In the genomic region with DNA sequence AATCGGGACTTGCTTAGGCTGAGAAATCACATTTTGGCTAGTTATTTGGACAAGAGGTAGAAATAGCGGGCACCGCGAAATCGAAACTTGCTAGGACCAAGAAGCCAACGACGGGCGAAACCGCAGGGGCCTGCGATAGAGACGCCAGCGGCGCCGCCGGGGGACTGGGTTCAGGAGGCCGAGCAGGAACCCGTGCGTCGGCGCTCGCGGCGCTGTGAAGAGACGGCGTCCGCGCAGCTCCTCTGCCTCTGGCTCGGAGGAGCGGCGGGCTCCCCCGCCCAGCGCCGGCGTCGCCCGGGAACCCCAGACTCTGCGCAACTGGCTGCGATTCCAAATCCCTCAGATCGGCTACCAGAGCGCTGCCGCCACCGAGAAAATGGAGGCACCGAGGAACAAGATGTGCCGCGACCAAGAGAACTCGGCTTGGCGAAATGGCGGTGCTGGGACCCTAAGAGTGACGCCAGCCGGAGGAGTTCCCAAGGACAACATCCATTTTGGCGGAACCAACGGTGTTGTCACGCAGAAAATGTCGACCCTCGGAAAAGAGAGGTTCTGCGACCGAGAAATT, we compare ENCODE assay signal across 1 cellular context.
TF ChIP-seq lines count a peak whose summit lies in the region.

No MANE protein-coding gene starts in this region.

TF ChIP-seq in K562, 482 proteins besides CTCF, POLR2A, EP300 and RAD21 (continued from another document and continues in another):
- TF ChIP-seq, protein P1, sequence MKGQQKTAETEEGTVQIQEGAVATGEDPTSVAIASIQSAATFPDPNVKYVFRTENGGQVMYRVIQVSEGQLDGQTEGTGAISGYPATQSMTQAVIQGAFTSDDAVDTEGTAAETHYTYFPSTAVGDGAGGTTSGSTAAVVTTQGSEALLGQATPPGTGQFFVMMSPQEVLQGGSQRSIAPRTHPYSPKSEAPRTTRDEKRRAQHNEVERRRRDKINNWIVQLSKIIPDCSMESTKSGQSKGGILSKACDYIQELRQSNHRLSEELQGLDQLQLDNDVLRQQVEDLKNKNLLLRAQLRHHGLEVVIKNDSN (CRISPR knock-in tag; IDR thresholded peaks at IDR 0.05): no peak
- TF ChIP-seq RBM17 (IDR thresholded peaks at IDR 0.05; ENCODE audit: borderline replicate concordance, low read depth, low read length) (no peak), CBFB (CRISPR knock-in tag; IDR thresholded peaks at IDR 0.05) (0 out of 2 replicates have a peak, but pooled peaks have one; percentile 47), POLR2G (IDR thresholded peaks at IDR 0.05; ENCODE audit: low read depth, low read length) (peak; percentile 95), ZNF174 (CRISPR knock-in tag; IDR thresholded peaks at IDR 0.05) (no peak), L3MBTL2 (IDR thresholded peaks at IDR 0.05) (peak; percentile 46; the same call in 1 of the 2 replicates), RNF2 (IDR thresholded peaks at IDR 0.05) (no peak), YY1 (IDR thresholded peaks at IDR 0.05; ENCODE audit: borderline replicate concordance in 1 of 3, control insufficient read depth in 1 of 3, extremely low read depth in 1 of 3, insufficient read depth in 3 of 3, insufficient read length in 1 of 3, insufficient replicate concordance in 2 of 3, low read depth in 1 of 3, low read length in 2 of 3) (peak; percentile 66 to 83 (median 79)), FOXJ3 (CRISPR knock-in tag; IDR thresholded peaks at IDR 0.05) (no peak), HNRNPH1 (optimal IDR thresholded peaks at IDR 0.05; ENCODE audit: low read depth, low read length) (no peak), SPI1 (IDR thresholded peaks at IDR 0.05; ENCODE audit: borderline replicate concordance, low read depth, low read length) (no peak), KLF10 (CRISPR knock-in tag; IDR thresholded peaks at IDR 0.05) (no peak), ZFP30 (CRISPR knock-in tag; IDR thresholded peaks at IDR 0.05; ENCODE audit: borderline replicate concordance) (no peak), ZNF79 (CRISPR knock-in tag; IDR thresholded peaks at IDR 0.05; ENCODE audit: low read depth) (no peak), HNRNPL (IDR thresholded peaks at IDR 0.05; ENCODE audit: low read depth, low read length) (no peak; the same call in 1 of the 2 replicates), PRMT5 (CRISPR knock-in tag; IDR thresholded peaks at IDR 0.05) (no peak), ZC3H4 (CRISPR knock-in tag; IDR thresholded peaks at IDR 0.05; ENCODE audit: borderline replicate concordance) (peak; percentile 22; the same call in 1 of the 2 replicates), FOS (IDR thresholded peaks at IDR 0.05; ENCODE audit: extremely low read depth, insufficient read length) (no peak), SRSF3 (IDR thresholded peaks at IDR 0.05; ENCODE audit: insufficient read depth, low read length) (0 out of 2 replicates have a peak, but pooled peaks have one; percentile 43), PCBP1 (IDR thresholded peaks at IDR 0.05; ENCODE audit: low read depth, low read length, poor library complexity, severe bottlenecking) (no peak), ESRRB (CRISPR knock-in tag; IDR thresholded peaks at IDR 0.05; ENCODE audit: borderline replicate concordance) (no peak), MCM5 (IDR thresholded peaks at IDR 0.05; ENCODE audit: low read depth) (no peak), KAT2B (IDR thresholded peaks at IDR 0.05; ENCODE audit: low read depth, low read length) (no peak), IRF2 (CRISPR knock-in tag; IDR thresholded peaks at IDR 0.05) (no peak), NRF1 (conservative IDR thresholded peaks at IDR 0.05 in 1 of 2, IDR thresholded peaks at IDR 0.05 in 1 of 2) (peak; percentile 87 to 89), PHF20 (IDR thresholded peaks at IDR 0.05; ENCODE audit: partially characterized antibody) (no peak), RBM39 (optimal IDR thresholded peaks at IDR 0.05; ENCODE audit: low read depth, low read length) (no peak), ARID2 (IDR thresholded peaks at IDR 0.05) (no peak), CSDE1 (IDR thresholded peaks at IDR 0.05) (no peak; a peak in 1 of 4 replicates), ZNF695 (CRISPR knock-in tag; IDR thresholded peaks at IDR 0.05) (no peak), PTTG1 (tag; IDR thresholded peaks at IDR 0.05; ENCODE audit: low read depth) (no peak), XRCC4 (IDR thresholded peaks at IDR 0.05; ENCODE audit: extremely low read depth, insufficient read depth, insufficient read length) (no peak), CBX3 (IDR thresholded peaks at IDR 0.05; ENCODE audit: borderline replicate concordance in 1 of 2, low read length in 2 of 2) (no peak), ZNF830 (CRISPR knock-in tag; IDR thresholded peaks at IDR 0.05) (no peak), JUN (IDR thresholded peaks at IDR 0.05; ENCODE audit: borderline replicate concordance, low read depth, low read length) (no peak), JUN (CRISPR knock-in tag; IDR thresholded peaks at IDR 0.05; ENCODE audit: borderline replicate concordance) (no peak), SNRNP70 (optimal IDR thresholded peaks at IDR 0.05; ENCODE audit: low read depth, low read length) (no peak), HLTF (IDR thresholded peaks at IDR 0.05) (no peak), ZKSCAN8 (CRISPR knock-in tag; IDR thresholded peaks at IDR 0.05) (0 out of 2 replicates have a peak, but pooled peaks have one; percentile 15), MAFF (IDR thresholded peaks at IDR 0.05; ENCODE audit: low read length) (no peak), CEBPG (CRISPR knock-in tag; IDR thresholded peaks at IDR 0.05) (no peak), CEBPG (tag; conservative IDR thresholded peaks at IDR 0.05 in 1 of 2, IDR thresholded peaks at IDR 0.05 in 1 of 2) (no peak), ATF1 (CRISPR knock-in tag; IDR thresholded peaks at IDR 0.05) (no peak), ATF1 (tag; IDR thresholded peaks at IDR 0.05) (no peak), ZC3H11A (IDR thresholded peaks at IDR 0.05; ENCODE audit: low read depth, low read length) (no peak), RFX1 (IDR thresholded peaks at IDR 0.05) (no peak; the same call in 1 of the 2 replicates), HMGN3 (IDR thresholded peaks at IDR 0.05; ENCODE audit: borderline replicate concordance, extremely low read depth, insufficient read length, low read depth, low read length) (peak; percentile 45), HEY1 (CRISPR knock-in tag; IDR thresholded peaks at IDR 0.05; ENCODE audit: borderline replicate concordance) (no peak)
- TF ChIP-seq, protein P2, sequence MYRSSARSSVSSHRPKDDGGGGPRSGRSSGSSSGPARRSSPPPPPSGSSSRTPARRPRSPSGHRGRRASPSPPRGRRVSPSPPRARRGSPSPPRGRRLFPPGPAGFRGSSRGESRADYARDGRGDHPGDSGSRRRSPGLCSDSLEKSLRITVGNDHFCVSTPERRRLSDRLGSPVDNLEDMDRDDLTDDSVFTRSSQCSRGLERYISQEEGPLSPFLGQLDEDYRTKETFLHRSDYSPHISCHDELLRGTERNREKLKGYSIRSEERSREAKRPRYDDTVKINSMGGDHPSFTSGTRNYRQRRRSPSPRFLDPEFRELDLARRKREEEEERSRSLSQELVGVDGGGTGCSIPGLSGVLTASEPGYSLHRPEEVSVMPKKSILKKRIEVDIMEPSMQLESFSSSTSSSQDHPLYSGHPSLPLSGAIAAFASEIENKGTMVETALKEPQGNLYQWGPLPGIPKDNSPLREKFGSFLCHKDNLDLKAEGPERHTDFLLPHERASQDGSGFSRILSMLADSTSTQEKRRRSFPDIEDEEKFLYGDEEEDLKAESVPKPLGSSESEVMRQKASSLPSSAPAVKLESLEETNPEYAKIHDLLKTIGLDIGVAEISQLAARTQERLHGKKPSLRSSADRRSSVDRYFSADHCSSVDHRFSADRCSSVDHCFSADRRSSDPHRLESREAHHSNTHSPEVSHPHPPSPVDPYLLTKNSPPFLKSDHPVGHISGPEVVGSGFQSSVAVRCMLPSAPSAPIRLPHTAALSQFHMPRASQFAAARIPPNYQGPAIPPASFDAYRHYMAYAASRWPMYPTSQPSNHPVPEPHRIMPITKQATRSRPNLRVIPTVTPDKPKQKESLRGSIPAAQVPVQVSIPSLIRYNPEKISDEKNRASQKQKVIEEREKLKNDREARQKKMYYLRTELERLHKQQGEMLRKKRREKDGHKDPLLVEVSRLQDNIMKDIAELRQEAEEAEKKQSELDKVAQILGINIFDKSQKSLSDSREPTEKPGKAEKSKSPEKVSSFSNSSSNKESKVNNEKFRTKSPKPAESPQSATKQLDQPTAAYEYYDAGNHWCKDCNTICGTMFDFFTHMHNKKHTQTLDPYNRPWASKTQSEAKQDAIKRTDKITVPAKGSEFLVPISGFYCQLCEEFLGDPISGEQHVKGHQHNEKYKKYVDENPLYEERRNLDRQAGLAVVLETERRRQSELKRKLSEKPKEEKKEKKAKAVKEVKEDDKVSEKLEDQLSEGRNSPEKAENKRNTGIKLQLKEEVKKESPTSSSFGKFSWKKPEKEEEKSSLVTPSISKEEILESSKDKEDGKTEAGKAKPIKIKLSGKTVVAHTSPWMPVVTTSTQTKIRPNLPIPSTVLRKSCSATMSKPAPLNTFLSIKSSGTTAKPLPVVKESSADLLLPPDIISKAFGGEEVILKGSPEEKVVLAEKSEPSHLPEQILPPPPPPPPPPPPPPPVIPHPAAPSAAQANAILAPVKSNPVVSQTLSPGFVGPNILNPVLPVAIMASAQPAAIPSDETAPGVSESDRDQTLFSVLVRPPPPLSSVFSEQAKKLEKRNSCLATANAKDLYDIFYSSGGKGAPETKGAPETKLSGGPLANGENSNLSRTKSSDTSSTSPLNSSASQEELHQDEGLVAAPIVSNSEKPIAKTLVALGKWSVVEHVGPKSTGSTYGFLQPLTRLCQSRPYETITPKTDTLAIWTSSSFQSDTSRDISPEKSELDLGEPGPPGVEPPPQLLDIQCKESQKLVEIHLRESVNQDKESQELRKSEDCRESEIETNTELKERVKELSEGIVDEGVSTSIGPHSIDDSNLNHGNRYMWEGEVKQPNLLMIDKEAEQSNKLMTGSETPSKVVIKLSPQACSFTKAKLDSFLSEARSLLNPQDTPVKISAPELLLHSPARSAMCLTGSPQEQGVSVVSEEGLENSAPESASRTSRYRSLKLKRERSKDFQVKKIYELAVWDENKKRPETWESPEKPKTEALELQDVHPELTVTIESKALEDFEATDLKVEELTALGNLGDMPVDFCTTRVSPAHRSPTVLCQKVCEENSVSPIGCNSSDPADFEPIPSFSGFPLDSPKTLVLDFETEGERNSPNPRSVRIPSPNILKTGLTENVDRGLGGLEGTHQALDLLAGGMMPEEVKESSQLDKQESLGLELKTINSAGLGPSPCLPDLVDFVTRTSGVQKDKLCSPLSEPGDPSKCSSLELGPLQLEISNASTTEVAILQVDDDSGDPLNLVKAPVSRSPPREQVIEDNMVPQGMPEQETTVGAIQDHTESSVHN (IDR thresholded peaks at IDR 0.05; ENCODE audit: borderline replicate concordance in 1 of 2, low read depth in 1 of 2): no peak
- TF ChIP-seq, protein P3, sequence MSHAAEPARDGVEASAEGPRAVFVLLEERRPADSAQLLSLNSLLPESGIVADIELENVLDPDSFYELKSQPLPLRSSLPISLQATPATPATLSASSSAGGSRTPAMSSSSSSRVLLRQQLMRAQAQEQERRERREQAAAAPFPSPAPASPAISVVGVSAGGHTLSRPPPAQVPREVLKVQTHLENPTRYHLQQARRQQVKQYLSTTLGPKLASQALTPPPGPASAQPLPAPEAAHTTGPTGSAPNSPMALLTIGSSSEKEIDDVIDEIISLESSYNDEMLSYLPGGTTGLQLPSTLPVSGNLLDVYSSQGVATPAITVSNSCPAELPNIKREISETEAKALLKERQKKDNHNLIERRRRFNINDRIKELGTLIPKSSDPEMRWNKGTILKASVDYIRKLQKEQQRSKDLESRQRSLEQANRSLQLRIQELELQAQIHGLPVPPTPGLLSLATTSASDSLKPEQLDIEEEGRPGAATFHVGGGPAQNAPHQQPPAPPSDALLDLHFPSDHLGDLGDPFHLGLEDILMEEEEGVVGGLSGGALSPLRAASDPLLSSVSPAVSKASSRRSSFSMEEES (CRISPR knock-in tag; IDR thresholded peaks at IDR 0.05): no peak
- TF ChIP-seq, protein P4, sequence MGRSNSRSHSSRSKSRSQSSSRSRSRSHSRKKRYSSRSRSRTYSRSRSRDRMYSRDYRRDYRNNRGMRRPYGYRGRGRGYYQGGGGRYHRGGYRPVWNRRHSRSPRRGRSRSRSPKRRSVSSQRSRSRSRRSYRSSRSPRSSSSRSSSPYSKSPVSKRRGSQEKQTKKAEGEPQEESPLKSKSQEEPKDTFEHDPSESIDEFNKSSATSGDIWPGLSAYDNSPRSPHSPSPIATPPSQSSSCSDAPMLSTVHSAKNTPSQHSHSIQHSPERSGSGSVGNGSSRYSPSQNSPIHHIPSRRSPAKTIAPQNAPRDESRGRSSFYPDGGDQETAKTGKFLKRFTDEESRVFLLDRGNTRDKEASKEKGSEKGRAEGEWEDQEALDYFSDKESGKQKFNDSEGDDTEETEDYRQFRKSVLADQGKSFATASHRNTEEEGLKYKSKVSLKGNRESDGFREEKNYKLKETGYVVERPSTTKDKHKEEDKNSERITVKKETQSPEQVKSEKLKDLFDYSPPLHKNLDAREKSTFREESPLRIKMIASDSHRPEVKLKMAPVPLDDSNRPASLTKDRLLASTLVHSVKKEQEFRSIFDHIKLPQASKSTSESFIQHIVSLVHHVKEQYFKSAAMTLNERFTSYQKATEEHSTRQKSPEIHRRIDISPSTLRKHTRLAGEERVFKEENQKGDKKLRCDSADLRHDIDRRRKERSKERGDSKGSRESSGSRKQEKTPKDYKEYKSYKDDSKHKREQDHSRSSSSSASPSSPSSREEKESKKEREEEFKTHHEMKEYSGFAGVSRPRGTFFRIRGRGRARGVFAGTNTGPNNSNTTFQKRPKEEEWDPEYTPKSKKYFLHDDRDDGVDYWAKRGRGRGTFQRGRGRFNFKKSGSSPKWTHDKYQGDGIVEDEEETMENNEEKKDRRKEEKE (IDR thresholded peaks at IDR 0.05; ENCODE audit: borderline replicate concordance in 1 of 2, control insufficient read depth in 1 of 2, low read depth in 2 of 2, low read length in 1 of 2): no peak
